Comparison of ENCODE assay signal across 8 cellular contexts in genomic region chr3:52246264-52246620, GRCh38. TPM values are rescaled to one million over a fixed set of nuclear protein-coding genes. Genes with fewer than 3 reads are reported as not detected.
DNase-seq lines count a peak whose midpoint lies in the region; ATAC-seq and TF ChIP-seq lines count a peak whose summit lies in the region.

No MANE protein-coding gene starts in this region.

- DNase-seq in GM23338 (ENCODE audit: low spot score) (no peak), middle frontal gyrus (ENCODE audit: extremely low spot score, low spot score) (no peak), AG08396 (ENCODE audit: low spot score) (no peak), NCI-H1417 treated with DMSO at 0.1 percent for 48 hours (lab: John Stamatoyannopoulos, UW) (no peak)
- DNase-seq in stimulated activated effector memory CD8-positive, alpha-beta T cell treated with anti-CD3 and anti-CD28 coated beads, Interleukin-12 subunit alpha, Interleukin-12 subunit beta, amount 100 ng/mL, for 72 hours (ENCODE audit: low spot score in 2 of 2) = no peak

- no peaks in the 10 kb centered on the region for H3K36me3 Mint-ChIP-seq in GM23338 (ENCODE audit: low read depth)
- H3K36me3 Mint-ChIP-seq in activated T-helper 17 cell treated with anti-CD3 and anti-CD28 coated beads, Interleukin-2, amount 50 U/mL, for 72 hours (ENCODE audit: low read depth) = peaks cover 76% of the 10 kb centered on the region
- peaks cover 65% of the 10 kb centered on the region for H3K36me3 Mint-ChIP-seq in stimulated activated effector memory CD8-positive, alpha-beta T cell treated with anti-CD3 and anti-CD28 coated beads, Interleukin-12 subunit alpha, Interleukin-12 subunit beta, amount 100 ng/mL, for 72 hours

- no peaks in the 10 kb centered on the region; the same call in 1 of the 2 replicates for H4K20me1 ChIP-seq in GM23338 (replicated peaks; ENCODE audit: insufficient read depth)

- H3K4me2 ChIP-seq in GM23338 = peak overlapping the region; percentile 90

- peak; percentile 42 for ATAC-seq in GM23338
- ATAC-seq in activated T-helper 17 cell treated with anti-CD3 and anti-CD28 coated beads, Interleukin-2, amount 50 U/mL, for 72 hours (replicated peaks) = peak; percentile 10
- ATAC-seq in stimulated activated effector memory CD8-positive, alpha-beta T cell treated with anti-CD3 and anti-CD28 coated beads, Interleukin-12 subunit alpha, Interleukin-12 subunit beta, amount 100 ng/mL, for 72 hours = peak; percentile 19
- ATAC-seq in HG03280 (IDR thresholded peaks at IDR 0.05; ENCODE audit: unreplicated experiment) = no peak

- H3K36me3 ChIP-seq in GM23338 (ENCODE audit: insufficient read depth) = no peaks in the 10 kb centered on the region
- H3K36me3 ChIP-seq in iPS-18a (ENCODE audit: control insufficient read depth, low read depth, low read length) = peaks cover 6% of the 10 kb centered on the region

- H3K4me1 ChIP-seq in GM23338 (ENCODE audit: insufficient read depth) = peaks cover 11% of the 10 kb centered on the region; the same call in 1 of the 2 replicates
- peaks cover 5% of the 10 kb centered on the region for H3K4me1 ChIP-seq in iPS-18a (ENCODE audit: control insufficient read depth, low read depth, low read length)

- peaks cover 52% of the 10 kb centered on the region for H3K27me3 Mint-ChIP-seq in GM23338 (ENCODE audit: insufficient read depth, low read depth, poor library complexity)
- H3K27me3 Mint-ChIP-seq in activated T-helper 17 cell treated with anti-CD3 and anti-CD28 coated beads, Interleukin-2, amount 50 U/mL, for 72 hours = no peaks in the 10 kb centered on the region

- H3K9me2 ChIP-seq in GM23338 (ENCODE audit: insufficient read depth) = no peaks in the 10 kb centered on the region

- peaks cover 5% of the 10 kb centered on the region for H3K4me1 Mint-ChIP-seq in GM23338
- H3K4me1 Mint-ChIP-seq in activated T-helper 17 cell treated with anti-CD3 and anti-CD28 coated beads, Interleukin-2, amount 50 U/mL, for 72 hours = peaks cover 49% of the 10 kb centered on the region
- peaks cover 82% of the 10 kb centered on the region for H3K4me1 Mint-ChIP-seq in stimulated activated effector memory CD8-positive, alpha-beta T cell treated with anti-CD3 and anti-CD28 coated beads, Interleukin-12 subunit alpha, Interleukin-12 subunit beta, amount 100 ng/mL, for 72 hours

- no peak overlapping the region for H3K27ac Mint-ChIP-seq in GM23338
- H3K27ac Mint-ChIP-seq in activated T-helper 17 cell treated with anti-CD3 and anti-CD28 coated beads, Interleukin-2, amount 50 U/mL, for 72 hours = peak overlapping the region; percentile 92
- H3K27ac Mint-ChIP-seq in stimulated activated effector memory CD8-positive, alpha-beta T cell treated with anti-CD3 and anti-CD28 coated beads, Interleukin-12 subunit alpha, Interleukin-12 subunit beta, amount 100 ng/mL, for 72 hours = peak overlapping the region; percentile 96

- H3K9me3 ChIP-seq in iPS-18a (ENCODE audit: control insufficient read depth, low read depth, low read length) = no peaks in the 10 kb centered on the region

- H3K9me3 Mint-ChIP-seq in GM23338 = peaks cover 6% of the 10 kb centered on the region; the same call in 2 of the 3 replicates
- H3K9me3 Mint-ChIP-seq in activated T-helper 17 cell treated with anti-CD3 and anti-CD28 coated beads, Interleukin-2, amount 50 U/mL, for 72 hours = no peaks in the 10 kb centered on the region
- H3K9me3 Mint-ChIP-seq in stimulated activated effector memory CD8-positive, alpha-beta T cell treated with anti-CD3 and anti-CD28 coated beads, Interleukin-12 subunit alpha, Interleukin-12 subunit beta, amount 100 ng/mL, for 72 hours = peaks cover 4% of the 10 kb centered on the region

- H3K4me3 Mint-ChIP-seq in GM23338 = peak overlapping the region; percentile 70
- peak overlapping the region; percentile 97 for H3K4me3 Mint-ChIP-seq in activated T-helper 17 cell treated with anti-CD3 and anti-CD28 coated beads, Interleukin-2, amount 50 U/mL, for 72 hours
- peak overlapping the region; percentile 95 for H3K4me3 Mint-ChIP-seq in stimulated activated effector memory CD8-positive, alpha-beta T cell treated with anti-CD3 and anti-CD28 coated beads, Interleukin-12 subunit alpha, Interleukin-12 subunit beta, amount 100 ng/mL, for 72 hours

- H3K27ac ChIP-seq in GM23338 (ENCODE audit: low read depth) (no peak overlapping the region), iPS-18a (ENCODE audit: low read length) (no peak overlapping the region)

- H3K79me2 ChIP-seq in GM23338 (replicated peaks; ENCODE audit: insufficient read depth) = no peaks in the 10 kb centered on the region

- peak overlapping the region; percentile 74 for H3K4me3 ChIP-seq in GM23338
- peak overlapping the region; percentile 48 for H3K4me3 ChIP-seq in iPS-18a (ENCODE audit: low read length)

- peaks cover 44% of the 10 kb centered on the region for H3K27me3 ChIP-seq in GM23338 (ENCODE audit: insufficient read depth)
- peaks cover 39% of the 10 kb centered on the region for H3K27me3 ChIP-seq in iPS-18a (ENCODE audit: control insufficient read depth, insufficient read depth, low read length)

- H3F3A ChIP-seq in GM23338 (replicated peaks; ENCODE audit: low read depth) = 0 out of 2 replicates have a peak, but pooled peaks cover 3% of the 10 kb centered on the region

- no peak for TF ChIP-seq CTCF in GM23338 (conservative IDR thresholded peaks at IDR 0.05; ENCODE audit: low read depth in 2 of 2)

- H2AFZ ChIP-seq in GM23338 = peak overlapping the region; percentile 92

- H3K9ac ChIP-seq in iPS-18a (ENCODE audit: low read length) = peak overlapping the region; percentile 34

TF ChIP-seq in GM23338, 12 proteins besides CTCF, POLR2A, EP300 and RAD21 (continues in another document):
- no peak for TF ChIP-seq ZNF331 (CRISPR knock-in tag; IDR thresholded peaks at IDR 0.05; ENCODE audit: low read depth)
- TF ChIP-seq POLR2AphosphoS5 (IDR thresholded peaks at IDR 0.05; ENCODE audit: low read depth) = no peak; the same call in 1 of the 2 replicates
- no peak for TF ChIP-seq EZH2 (IDR thresholded peaks at IDR 0.05; ENCODE audit: low read depth, unreplicated experiment)

RNA-seq across cellular contexts. Expression of gene PPM1M, which starts 0.7 kb away (rescaled TPM):
- total RNA-seq in GM23338 (2014; rRNA removed; shearing (Covaris generic)) = 1.8 and 4.0 TPM in 2 replicates
- 2.2 and 2.8 TPM in 2 replicates for polyA plus RNA-seq in GM23338 (2016; fragmentation: Nextera tagmentation; extraction: Ambion mirVana)
- total RNA-seq in activated T-helper 17 cell treated with anti-CD3 and anti-CD28 coated beads, Interleukin-2, amount 50 U/mL, for 72 hours = 100 to 1,000 TPM in 1 of 2 donors, 10 to 100 TPM in 1; 84.6 to 112 TPM

RNA-seq across cellular contexts. Expression of gene TWF2, which starts 7.3 kb away (rescaled TPM):
- 120 and 123 TPM in 2 replicates for total RNA-seq in GM23338 (2014; rRNA removed; shearing (Covaris generic))
- 38.6 and 38.9 TPM in 2 replicates for polyA plus RNA-seq in GM23338 (2016; fragmentation: Nextera tagmentation; extraction: Ambion mirVana)
- 100 to 1,000 TPM in 1 of 2 donors, 10 to 100 TPM in 1; 89.9 to 159 TPM for total RNA-seq in activated T-helper 17 cell treated with anti-CD3 and anti-CD28 coated beads, Interleukin-2, amount 50 U/mL, for 72 hours

RNA-seq across cellular contexts. Expression of gene TLR9, which starts 20.8 kb away (rescaled TPM):
- not detected in 2 replicates for total RNA-seq in GM23338 (2014; rRNA removed; shearing (Covaris generic))
- polyA plus RNA-seq in GM23338 (2016; fragmentation: Nextera tagmentation; extraction: Ambion mirVana) = not detected in 2 replicates
- total RNA-seq in activated T-helper 17 cell treated with anti-CD3 and anti-CD28 coated beads, Interleukin-2, amount 50 U/mL, for 72 hours = under 1 TPM; 0.30 to 0.93 TPM

RNA-seq across cellular contexts. Expression of gene WDR82, which starts 32.2 kb away (rescaled TPM):
- 69.8 and 71.8 TPM in 2 replicates for total RNA-seq in GM23338 (2014; rRNA removed; shearing (Covaris generic))
- polyA plus RNA-seq in GM23338 (2016; fragmentation: Nextera tagmentation; extraction: Ambion mirVana) = 25.2 and 31.2 TPM in 2 replicates
- 100 to 1,000 TPM in 1 of 2 donors, 10 to 100 TPM in 1; 81.1 to 106 TPM for total RNA-seq in activated T-helper 17 cell treated with anti-CD3 and anti-CD28 coated beads, Interleukin-2, amount 50 U/mL, for 72 hours

RNA-seq across cellular contexts. Expression of gene GLYCTK, which starts 41.4 kb away (rescaled TPM):
- total RNA-seq in GM23338 (2014; rRNA removed; shearing (Covaris generic)) = 7.5 and 8.3 TPM in 2 replicates
- polyA plus RNA-seq in GM23338 (2016; fragmentation: Nextera tagmentation; extraction: Ambion mirVana) = 3.0 and 3.8 TPM in 2 replicates
- 10 to 100 TPM; 22.8 to 25.2 TPM for total RNA-seq in activated T-helper 17 cell treated with anti-CD3 and anti-CD28 coated beads, Interleukin-2, amount 50 U/mL, for 72 hours

Comparison
In these comparisons a context has a peak if more than half of its experiments do, and no peak if none do; other contexts are left out.
1. RNA of gene PPM1M, which starts 0.7 kb away (total RNA-seq): 84.6 to 112 TPM in activated T-helper 17 cell treated with anti-CD3 and anti-CD28 coated beads, Interleukin-2, amount 50 U/mL, for 72 hours; 1.8 to 4.0 TPM in GM23338; every median in the first group is over 10 times any median in the second.
2. Peak in every context shown above with its lines, with median percentiles within 50 percentile points of each other: H3K4me3 Mint-ChIP-seq.